In genomic region chr2:239758325-239758877, GRCh38 we compare ENCODE assay signal across 18 cellular contexts.
A peak's percentile ranks its signal among the peaks of the same experiment; 100 is the strongest.
DNase-seq lines count a peak whose midpoint lies in the region; ATAC-seq and TF ChIP-seq lines count a peak whose summit lies in the region.
"Had no signal": no experiment of that assay in that cellular context is flagged by ENCODE, and none has a peak within 500 bp of the region (broad histone marks: within the 10 kb centered on the region; RNA-seq: fewer than 3 reads in every experiment).

No MANE protein-coding gene starts in this region.

- no peaks in the 10 kb centered on the region for H3K36me3 ChIP-seq in PC-3 (ENCODE audit: low read depth, low read length)

- H3K9me3 ChIP-seq in PC-3 (ENCODE audit: low read length): no peaks in the 10 kb centered on the region

- no peaks in the 10 kb centered on the region for H3F3A ChIP-seq in PC-3 (ENCODE audit: low read length, unreplicated experiment)

- H3K27ac Mint-ChIP-seq in nephron: peak overlapping the region in 2 of 3 experiments; percentile 54 to 58
- H3K27ac Mint-ChIP-seq: activated T-helper 17 cell treated with anti-CD3 and anti-CD28 coated beads, Interleukin-2, amount 50 U/mL, for 72 hours had no signal

- H3K4me3 Mint-ChIP-seq in nephron: no peak overlapping the region
- H3K4me3 Mint-ChIP-seq: activated T-helper 17 cell treated with anti-CD3 and anti-CD28 coated beads, Interleukin-2, amount 50 U/mL, for 72 hours had no signal

- H3K4me3 ChIP-seq in PC-3 (ENCODE audit: low read length): peak overlapping the region; percentile 42; the same call in 1 of the 2 replicates
- H3K4me3 ChIP-seq: K562 had no signal

- no TSS peak for BruUV-seq in PC-3 (replicated peaks; lab: Mats Ljungman, UMichigan)

- POLR2A ChIA-PET in PC-3 (lab: Charles Lee; ENCODE audit: unreplicated experiment): no interaction called here

- intact Hi-C loops in PC-3 (cut with micrococcal nuclease): no loop called here

- H3K27ac ChIP-seq in PC-3 (ENCODE audit: low read length): peak overlapping the region; percentile 56

- H3K36me3 Mint-ChIP-seq in nephron (ENCODE audit: low read depth): no peaks in the 10 kb centered on the region

- no peak for TF ChIP-seq CTCF in PC-3 (conservative IDR thresholded peaks at IDR 0.05; ENCODE audit: low read depth, low read length)
- no peak for TF ChIP-seq CTCF in nephron (IDR thresholded peaks at IDR 0.05; ENCODE audit: unreplicated experiment in 3 of 3)

- H3K9me3 Mint-ChIP-seq in nephron: peaks cover 2% of the 10 kb centered on the region
- H3K9me3 Mint-ChIP-seq: activated T-helper 17 cell treated with anti-CD3 and anti-CD28 coated beads, Interleukin-2, amount 50 U/mL, for 72 hours had no signal

- H3K9ac ChIP-seq in PC-3 (ENCODE audit: low read length): no peak overlapping the region

- CTCF ChIA-PET in PC-3 (lab: Charles Lee): no interaction called here

- H3K4me1 Mint-ChIP-seq in nephron: peaks cover 47% of the 10 kb centered on the region
- H3K4me1 Mint-ChIP-seq: activated T-helper 17 cell treated with anti-CD3 and anti-CD28 coated beads, Interleukin-2, amount 50 U/mL, for 72 hours had no signal

- peaks cover 17% of the 10 kb centered on the region for H3K4me1 ChIP-seq in PC-3 (ENCODE audit: insufficient read depth, low read length)

- peak overlapping the region; percentile 70 for H3K4me2 ChIP-seq in PC-3 (ENCODE audit: low read length)

- no peaks in the 10 kb centered on the region for H4K20me1 ChIP-seq in PC-3 (ENCODE audit: low read length)

- in situ Hi-C loops in Caki2 (cut with HindIII; ENCODE audit: low pct_unique_long_range_greater_than_20kb, low sequenced_read_pairs): no loop called here

- H3K27me3 ChIP-seq in PC-3 (ENCODE audit: low read length): peaks cover 41% of the 10 kb centered on the region

- ATAC-seq in PC-3: peak; percentile 92
- ATAC-seq: activated T-helper 17 cell treated with anti-CD3 and anti-CD28 coated beads, Interleukin-2, amount 50 U/mL, for 72 hours; K562 had no signal

- peaks cover 20% of the 10 kb centered on the region for H3K27me3 Mint-ChIP-seq in nephron (ENCODE audit: low read depth)
- H3K27me3 Mint-ChIP-seq: activated T-helper 17 cell treated with anti-CD3 and anti-CD28 coated beads, Interleukin-2, amount 50 U/mL, for 72 hours had no signal

- DNase-seq in Caki2 (ENCODE audit: low read depth) (peak; percentile 57), PC-3 (peak; percentile 74), dermis blood vessel endothelial cell (peak; percentile 4), HuH-7 (ENCODE audit: low spot score) (no peak), DMS 273 treated with DMSO at 0.1 percent for 48 hours (lab: John Stamatoyannopoulos, UW) (no peak), nucleus accumbens (lab: John Stamatoyannopoulos, UW) (no peak), NCI-H2029 (lab: John Stamatoyannopoulos, UW) (no peak)
- DNase-seq: activated CD4-positive, alpha-beta T cell treated with anti-CD3 and anti-CD28 coated beads, Interleukin-2, amount 50 U/mL, for 48 hours; amygdala; DMS79; foreskin fibroblast; NCI-H1417 treated with DMSO at 0.1 percent for 48 hours; NCI-H526; SHP77; trophoblast cell had no signal

- no peaks in the 10 kb centered on the region for H3K79me2 ChIP-seq in PC-3 (ENCODE audit: low read length)

- H3K9me2 ChIP-seq in PC-3 (replicated peaks; ENCODE audit: low read length): no peaks in the 10 kb centered on the region

- peak overlapping the region; percentile 41; the same call in 1 of the 2 replicates for H2AFZ ChIP-seq in PC-3 (ENCODE audit: low read length)

Comparison
In these comparisons a context has a peak if more than half of its experiments do, and no peak if none do; other contexts are left out.
1. DNase-seq: peak in Caki2 (single experiment), PC-3 (single experiment) and dermis blood vessel endothelial cell (single experiment); none in HuH-7 (single experiment), DMS 273 treated with DMSO at 0.1 percent for 48 hours (single experiment), nucleus accumbens (0 of 56) and NCI-H2029 (single experiment).